Comparison of ENCODE assay signal across 23 cellular contexts in genomic region chr2:99851091-99851490, GRCh38.
A peak's percentile ranks its signal among the peaks of the same experiment; 100 is the strongest.
DNase-seq lines count a peak whose midpoint lies in the region; ATAC-seq, FAIRE-seq and TF ChIP-seq lines count a peak whose summit lies in the region.
"Had no signal": no experiment of that assay in that cellular context is flagged by ENCODE, and none has a peak within 500 bp of the region (broad histone marks: within the 10 kb centered on the region; RNA-seq: fewer than 3 reads in every experiment).

No MANE protein-coding gene starts in this region.

- CTCF ChIA-PET in HEK293 (lab: Yijun Ruan, JAX), result interaction anchor here (0.7 kb wide), 1 partner anchor 434 kb away, joined by 3 read pairs; no protein-coding TSS in a partner anchor

- H3K36me3 ChIP-seq in HEK293 (ENCODE audit: control insufficient read depth in 2 of 2, insufficient read depth in 1 of 2, low read length in 2 of 2) (no peaks in the 10 kb centered on the region), astrocyte (ENCODE audit: insufficient read depth, low read length) (no peaks in the 10 kb centered on the region), spleen (no peaks in the 10 kb centered on the region)
- H3K36me3 ChIP-seq: HAP-1 had no signal

- H3K4me1 ChIP-seq in HEK293 (ENCODE audit: control insufficient read depth, insufficient read depth, low read length), result peaks cover 10% of the 10 kb centered on the region; the same call in 1 of the 2 replicates
- H3K4me1 ChIP-seq in astrocyte (ENCODE audit: insufficient read depth, low read length), result no peaks in the 10 kb centered on the region
- H3K4me1 ChIP-seq in right cardiac atrium (ENCODE audit: control insufficient read depth, insufficient read depth, low read length), result peaks cover 2% of the 10 kb centered on the region
- H3K4me1 ChIP-seq in spleen, result no peaks in the 10 kb centered on the region
- H3K4me1 ChIP-seq: HAP-1 had no signal

- no peaks in the 10 kb centered on the region for H3K9me3 Mint-ChIP-seq in astrocyte (ENCODE audit: unreplicated experiment)
- H3K9me3 Mint-ChIP-seq: GM23338 had no signal

- H3K27me3 ChIP-seq in astrocyte (ENCODE audit: insufficient read depth, low read length) (no peaks in the 10 kb centered on the region), right cardiac atrium (ENCODE audit: control insufficient read depth, insufficient read depth) (no peaks in the 10 kb centered on the region), spleen (replicated peaks in 1 of 7) (no peaks in the 10 kb centered on the region)

- H3K4me3 Mint-ChIP-seq in astrocyte (ENCODE audit: unreplicated experiment), result no peak overlapping the region
- H3K4me3 Mint-ChIP-seq: CD8-positive, alpha-beta T cell; GM23338 had no signal

- TF ChIP-seq POLR2A in spleen (IDR thresholded peaks at IDR 0.05), result no peak

- H3K4me3 ChIP-seq in HEK293 (ENCODE audit: low read depth, low read length) (no peak overlapping the region), astrocyte (ENCODE audit: insufficient read depth, low read depth, low read length) (no peak overlapping the region), right cardiac atrium (ENCODE audit: low read length) (no peak overlapping the region), spleen (no peak overlapping the region)
- H3K4me3 ChIP-seq: GM23338, HAP-1 had no signal

- POLR2A ChIA-PET in HEK293 (lab: Yijun Ruan, JAX), result no interaction called here

- H4K20me1 ChIP-seq in astrocyte (ENCODE audit: insufficient read depth, low read length), result no peaks in the 10 kb centered on the region

- in situ Hi-C loops in ACHN (cut with HindIII; ENCODE audit: low pct_ligation_motif_present, low pct_unique_long_range_greater_than_20kb, low sequenced_read_pairs), result no loop called here

- H3K4me2 ChIP-seq in astrocyte (ENCODE audit: low read length), result no peak overlapping the region
- H3K4me2 ChIP-seq: GM23338, SK-N-SH had no signal

- TF ChIP-seq CTCF in HEK293 (tag by site-specific recombination; IDR thresholded peaks at IDR 0.05) (no peak), astrocyte (IDR thresholded peaks at IDR 0.05; ENCODE audit: insufficient read depth, low read depth, low read length) (no peak), spleen (IDR thresholded peaks at IDR 0.05 in 8 of 11, conservative IDR thresholded peaks at IDR 0.05 in 3 of 11) (no peak)

- H3K9me3 ChIP-seq in HEK293 (ENCODE audit: control insufficient read depth, insufficient read depth, low read depth, low read length) (no peaks in the 10 kb centered on the region; the same call in 1 of the 2 replicates), astrocyte (ENCODE audit: insufficient read depth, low read depth, low read length) (no peaks in the 10 kb centered on the region), right cardiac atrium (ENCODE audit: control insufficient read depth, low read length) (no peaks in the 10 kb centered on the region), spleen (no peaks in the 10 kb centered on the region)
- H3K9me3 ChIP-seq: HAP-1, SK-N-SH had no signal

- H3K4me1 Mint-ChIP-seq in astrocyte (ENCODE audit: low read depth, unreplicated experiment), result peaks cover 8% of the 10 kb centered on the region
- H3K4me1 Mint-ChIP-seq: GM23338 had no signal

- H3K27me3 Mint-ChIP-seq in astrocyte (ENCODE audit: low read depth, unreplicated experiment), result no peaks in the 10 kb centered on the region

- H3K36me3 Mint-ChIP-seq in astrocyte (ENCODE audit: low read depth, unreplicated experiment), result peaks cover 5% of the 10 kb centered on the region
- H3K36me3 Mint-ChIP-seq: CD8-positive, alpha-beta T cell had no signal

- H3K27ac Mint-ChIP-seq in astrocyte (ENCODE audit: unreplicated experiment), result peak overlapping the region; percentile 31
- H3K27ac Mint-ChIP-seq: CD8-positive, alpha-beta T cell; GM23338 had no signal

- H2AFZ ChIP-seq in astrocyte (ENCODE audit: low read depth, low read length), result no peak overlapping the region
- H2AFZ ChIP-seq: GM23338 had no signal

- 93% methylated on average over 2 of the region's 2 CpGs for WGBS in right cardiac atrium
- WGBS in spleen, 5 donors, result 84 to 94% (median 91%) methylated on average over 2 of the region's 2 CpGs

- H3K79me2 ChIP-seq in astrocyte (ENCODE audit: insufficient read depth, low read length), result no peaks in the 10 kb centered on the region

- DNase-seq in ACHN, result peak; percentile 84
- no peak for DNase-seq in astrocyte (ENCODE audit: low read depth)
- DNase-seq in kidney glomerular epithelial cell (lab: John Stamatoyannopoulos, UW), result peak; percentile 73
- no peak for DNase-seq in substantia nigra (lab: John Stamatoyannopoulos, UW)
- no peak for DNase-seq in right cardiac atrium
- DNase-seq in spleen, result no peak
- DNase-seq: 8988T; AML-193; C1 segment of cervical spinal cord; CD8-positive, alpha-beta T cell; MM.1S; NCI-H1092; NCI-H1436; NCI-H187 treated with DMSO at 0.1 percent for 48 hours; NCI-H2107; NCI-H510A; NCI-H748 treated with DMSO at 0.1 percent for 48 hours; SIG-M5; SK-N-SH had no signal

- intact Hi-C loops in right cardiac atrium (cut with DNase I), result no loop called here
- intact Hi-C loops in spleen (cut with DNase I; ENCODE audit: low total_unique reads), result no loop called here

- no peak overlapping the region for H3K27ac ChIP-seq in HEK293 (ENCODE audit: extremely low read depth, low read depth, low read length)
- H3K27ac ChIP-seq in astrocyte (ENCODE audit: low read depth, low read length), result no peak overlapping the region
- no peak overlapping the region for H3K27ac ChIP-seq in substantia nigra (ENCODE audit: low read depth, low read length, poor library complexity, severe bottlenecking)
- H3K27ac ChIP-seq in right cardiac atrium (ENCODE audit: low read length), result no peak overlapping the region
- no peak overlapping the region for H3K27ac ChIP-seq in spleen

- FAIRE-seq in astrocyte (lab: Jason Lieb, UNC), result no peak

- H3K9ac ChIP-seq in astrocyte (ENCODE audit: low read length), result no peak overlapping the region
- H3K9ac ChIP-seq: SK-N-SH had no signal

- ATAC-seq in GM18873 (IDR thresholded peaks at IDR 0.05; ENCODE audit: low FRiP score, unreplicated experiment) (no peak), right cardiac atrium (no peak)
- ATAC-seq: CD8-positive, alpha-beta T cell; GM23338 had no signal

TF ChIP-seq in HEK293, 187 proteins besides CTCF, POLR2A, EP300 and RAD21:
- no peak for TF ChIP-seq ZSCAN4 (tag by site-specific recombination; IDR thresholded peaks at IDR 0.05)
- peak; percentile 30; the same call in 1 of the 2 replicates for TF ChIP-seq SCRT2 (tag by site-specific recombination; IDR thresholded peaks at IDR 0.05)

Comparison
In these comparisons a context has a peak if more than half of its experiments do, and no peak if none do; other contexts are left out.
1. DNase-seq: peak in ACHN (single experiment) and kidney glomerular epithelial cell (single experiment); none in astrocyte (single experiment), substantia nigra (0 of 49), right cardiac atrium (0 of 3) and spleen (single experiment).